23 cellular contexts compared by ENCODE assay signal in genomic region chr5:80152778-80153177, GRCh38.
DNase-seq lines count a peak whose midpoint lies in the region; ATAC-seq and TF ChIP-seq lines count a peak whose summit lies in the region.
"Had no signal": no experiment of that assay in that cellular context is flagged by ENCODE, and none has a peak within 500 bp of the region (broad histone marks: within the 10 kb centered on the region; RNA-seq: fewer than 3 reads in every experiment).

No MANE protein-coding gene starts in this region.

- H3K4me3 ChIP-seq in OCI-LY1 (ENCODE audit: low read depth, low read length, poor library complexity, severe bottlenecking), result no peak overlapping the region
- H3K4me3 ChIP-seq: GM23248, prostate gland, vagina had no signal

- H3K4me3 Mint-ChIP-seq in activated CD8-positive, alpha-beta memory T cell treated with anti-CD3 and anti-CD28 coated beads, Interleukin-2, amount 10 ng/mL, durations not matched to agents 7 days and 5 days, result no peak overlapping the region
- H3K4me3 Mint-ChIP-seq in activated naive CD8-positive, alpha-beta T cell treated with anti-CD3 and anti-CD28 coated beads for 36 hours, result no peak overlapping the region
- peak overlapping the region; percentile 39 to 87 (median 78) for H3K4me3 Mint-ChIP-seq in naive thymus-derived CD8-positive, alpha-beta T cell
- H3K4me3 Mint-ChIP-seq: naive B cell had no signal

- H3K9me3 Mint-ChIP-seq in activated CD8-positive, alpha-beta memory T cell treated with anti-CD3 and anti-CD28 coated beads, Interleukin-2, amount 10 ng/mL, durations not matched to agents 7 days and 5 days (ENCODE audit: low read depth), result no peaks in the 10 kb centered on the region
- no peaks in the 10 kb centered on the region for H3K9me3 Mint-ChIP-seq in activated naive CD8-positive, alpha-beta T cell treated with anti-CD3 and anti-CD28 coated beads for 36 hours
- H3K9me3 Mint-ChIP-seq in naive thymus-derived CD8-positive, alpha-beta T cell, result no peaks in the 10 kb centered on the region
- H3K9me3 Mint-ChIP-seq: naive B cell had no signal

- H3K9me3 ChIP-seq in OCI-LY1 (ENCODE audit: low read length), result no peaks in the 10 kb centered on the region
- H3K9me3 ChIP-seq: prostate gland, vagina had no signal

- TF ChIP-seq CTCF in OCI-LY1 (IDR thresholded peaks at IDR 0.05; ENCODE audit: low read length), result no peak

- H3K27ac ChIP-seq in OCI-LY1 (ENCODE audit: low read depth, low read length, poor library complexity, severe bottlenecking), result peak overlapping the region; percentile 98
- H3K27ac ChIP-seq: brain microvascular endothelial cell, C4-2B, GM23248, vagina had no signal

- no peak for DNase-seq in activated CD8-positive, alpha-beta memory T cell treated with anti-CD3 and anti-CD28 coated beads, Interleukin-2, amount 10 ng/mL, durations not matched to agents 7 days and 5 days
- DNase-seq in activated CD8-positive, alpha-beta memory T cell treated with anti-CD3 and anti-CD28 coated beads, Interleukin-2, amount 50 U/mL, for 48 hours, result no peak
- DNase-seq in activated naive CD8-positive, alpha-beta T cell treated with anti-CD3 and anti-CD28 coated beads for 36 hours, result no peak
- peak in 7 of 10 donors; percentile 32 to 84 (median 59) for DNase-seq in naive thymus-derived CD8-positive, alpha-beta T cell
- no peak for DNase-seq in NCI-H2107 (lab: John Stamatoyannopoulos, UW)
- DNase-seq: brain microvascular endothelial cell; dermis blood vessel endothelial cell; DMS153; erythroblast; GDM1; GM23248; kidney; naive B cell; NCI-H1436; NCI-H2171; small intestine; stimulated activated CD4-positive, alpha-beta T cell treated with anti-CD3 and anti-CD28 coated beads, Interleukin-2, amount 100 ng/mL, for 48 hours had no signal

- no peaks in the 10 kb centered on the region for H3K27me3 Mint-ChIP-seq in activated CD8-positive, alpha-beta memory T cell treated with anti-CD3 and anti-CD28 coated beads, Interleukin-2, amount 10 ng/mL, durations not matched to agents 7 days and 5 days
- H3K27me3 Mint-ChIP-seq in activated naive CD8-positive, alpha-beta T cell treated with anti-CD3 and anti-CD28 coated beads for 36 hours, result no peaks in the 10 kb centered on the region
- H3K27me3 Mint-ChIP-seq in naive thymus-derived CD8-positive, alpha-beta T cell, result no peaks in the 10 kb centered on the region
- H3K27me3 Mint-ChIP-seq: naive B cell had no signal

- H3K4me1 ChIP-seq in OCI-LY1 (ENCODE audit: insufficient read depth, low read length, severe bottlenecking), result peaks cover 72% of the 10 kb centered on the region
- H3K4me1 ChIP-seq: vagina had no signal

- H3K36me3 ChIP-seq in OCI-LY1 (ENCODE audit: insufficient read depth, low read length), result peaks cover 62% of the 10 kb centered on the region
- H3K36me3 ChIP-seq: brain microvascular endothelial cell, prostate gland had no signal

- no peaks in the 10 kb centered on the region for H4K20me1 ChIP-seq in OCI-LY1 (ENCODE audit: insufficient read depth, low read length)

- H3K4me1 Mint-ChIP-seq in activated CD8-positive, alpha-beta memory T cell treated with anti-CD3 and anti-CD28 coated beads, Interleukin-2, amount 10 ng/mL, durations not matched to agents 7 days and 5 days, result peaks cover 22% of the 10 kb centered on the region
- peaks cover 62% of the 10 kb centered on the region for H3K4me1 Mint-ChIP-seq in activated naive CD8-positive, alpha-beta T cell treated with anti-CD3 and anti-CD28 coated beads for 36 hours
- peaks cover 24 to 92% (median 69%) of the 10 kb centered on the region in 4 donors for H3K4me1 Mint-ChIP-seq in naive thymus-derived CD8-positive, alpha-beta T cell

- no peaks in the 10 kb centered on the region for H3K79me2 ChIP-seq in OCI-LY1 (ENCODE audit: insufficient read depth, low read length)

- POLR2A ChIA-PET in naive thymus-derived CD8-positive, alpha-beta T cell (lab: Charles Lee), result interaction anchor here (0.6 to 6.6 kb wide), 24 partner anchors 9 to 263 kb away, joined by 3 to 128 read pairs (median 5); partner anchors contain the start of gene SERINC5

- peak overlapping the region; percentile 4; the same call in 1 of the 2 replicates for H3K4me2 ChIP-seq in OCI-LY1 (ENCODE audit: low read length)

- H3F3A ChIP-seq in OCI-LY1 (ENCODE audit: insufficient read depth, low read length), result no peaks in the 10 kb centered on the region; the same call in 1 of the 2 replicates

- no peak overlapping the region for H3K9ac ChIP-seq in OCI-LY1 (ENCODE audit: low read length)
- H3K9ac ChIP-seq: GM23248 had no signal

- H3K36me3 Mint-ChIP-seq in activated CD8-positive, alpha-beta memory T cell treated with anti-CD3 and anti-CD28 coated beads, Interleukin-2, amount 10 ng/mL, durations not matched to agents 7 days and 5 days, result peaks cover 46% of the 10 kb centered on the region
- peaks cover 45% of the 10 kb centered on the region for H3K36me3 Mint-ChIP-seq in activated naive CD8-positive, alpha-beta T cell treated with anti-CD3 and anti-CD28 coated beads for 36 hours
- peaks cover 12 to 86% (median 48%) of the 10 kb centered on the region in 3 donors for H3K36me3 Mint-ChIP-seq in naive thymus-derived CD8-positive, alpha-beta T cell

- ATAC-seq in activated CD8-positive, alpha-beta memory T cell treated with anti-CD3 and anti-CD28 coated beads, Interleukin-2, amount 10 ng/mL, durations not matched to agents 7 days and 5 days, result no peak
- ATAC-seq in naive thymus-derived CD8-positive, alpha-beta T cell, result peak; percentile 72 to 77
- no peak for ATAC-seq in HG03571 (IDR thresholded peaks at IDR 0.05; ENCODE audit: unreplicated experiment)
- no peak for ATAC-seq in HG03095 (IDR thresholded peaks at IDR 0.05; ENCODE audit: unreplicated experiment)

- no peak overlapping the region for H2AFZ ChIP-seq in OCI-LY1 (ENCODE audit: low read length)
- H2AFZ ChIP-seq: GM23248 had no signal

- H3K27ac Mint-ChIP-seq in activated CD8-positive, alpha-beta memory T cell treated with anti-CD3 and anti-CD28 coated beads, Interleukin-2, amount 10 ng/mL, durations not matched to agents 7 days and 5 days, result peak overlapping the region; percentile 49
- H3K27ac Mint-ChIP-seq in activated naive CD8-positive, alpha-beta T cell treated with anti-CD3 and anti-CD28 coated beads for 36 hours, result peak overlapping the region; percentile 83
- peak overlapping the region; percentile 94 to 100 (median 98) for H3K27ac Mint-ChIP-seq in naive thymus-derived CD8-positive, alpha-beta T cell

- H3K27me3 ChIP-seq in OCI-LY1 (ENCODE audit: insufficient read depth, low read length), result no peaks in the 10 kb centered on the region
- H3K27me3 ChIP-seq: brain microvascular endothelial cell, vagina had no signal

- CTCF ChIA-PET in activated CD8-positive, alpha-beta memory T cell treated with anti-CD3 and anti-CD28 coated beads, Interleukin-2, amount 10 ng/mL, durations not matched to agents 7 days and 5 days (lab: Charles Lee), result interaction anchor here (1.3 kb wide), 1 partner anchor 12 kb away, joined by 3 read pairs; no protein-coding TSS in a partner anchor

- no peaks in the 10 kb centered on the region for H3K9me2 ChIP-seq in OCI-LY1 (ENCODE audit: low read depth, low read length)

Comparison
In these comparisons a context has a peak if more than half of its experiments do, and no peak if none do; other contexts are left out.
1. ATAC-seq: peak in naive thymus-derived CD8-positive, alpha-beta T cell (2 of 2); none in activated CD8-positive, alpha-beta memory T cell treated with anti-CD3 and anti-CD28 coated beads, Interleukin-2, amount 10 ng/mL, durations not matched to agents 7 days and 5 days (single experiment), HG03571 (single experiment) and HG03095 (single experiment).
2. DNase-seq: peak in naive thymus-derived CD8-positive, alpha-beta T cell (7 of 10); none in activated CD8-positive, alpha-beta memory T cell treated with anti-CD3 and anti-CD28 coated beads, Interleukin-2, amount 10 ng/mL, durations not matched to agents 7 days and 5 days (single experiment), activated CD8-positive, alpha-beta memory T cell treated with anti-CD3 and anti-CD28 coated beads, Interleukin-2, amount 50 U/mL, for 48 hours (single experiment), activated naive CD8-positive, alpha-beta T cell treated with anti-CD3 and anti-CD28 coated beads for 36 hours (single experiment) and NCI-H2107 (single experiment).
3. H3K4me3 Mint-ChIP-seq: peak in naive thymus-derived CD8-positive, alpha-beta T cell (10 of 10); none in activated CD8-positive, alpha-beta memory T cell treated with anti-CD3 and anti-CD28 coated beads, Interleukin-2, amount 10 ng/mL, durations not matched to agents 7 days and 5 days (single experiment) and activated naive CD8-positive, alpha-beta T cell treated with anti-CD3 and anti-CD28 coated beads for 36 hours (single experiment).
4. Peak in every context shown above with its lines, with median percentiles within 50 percentile points of each other: H3K27ac Mint-ChIP-seq.